18 cellular contexts compared by ENCODE assay signal in the genomic region with DNA sequence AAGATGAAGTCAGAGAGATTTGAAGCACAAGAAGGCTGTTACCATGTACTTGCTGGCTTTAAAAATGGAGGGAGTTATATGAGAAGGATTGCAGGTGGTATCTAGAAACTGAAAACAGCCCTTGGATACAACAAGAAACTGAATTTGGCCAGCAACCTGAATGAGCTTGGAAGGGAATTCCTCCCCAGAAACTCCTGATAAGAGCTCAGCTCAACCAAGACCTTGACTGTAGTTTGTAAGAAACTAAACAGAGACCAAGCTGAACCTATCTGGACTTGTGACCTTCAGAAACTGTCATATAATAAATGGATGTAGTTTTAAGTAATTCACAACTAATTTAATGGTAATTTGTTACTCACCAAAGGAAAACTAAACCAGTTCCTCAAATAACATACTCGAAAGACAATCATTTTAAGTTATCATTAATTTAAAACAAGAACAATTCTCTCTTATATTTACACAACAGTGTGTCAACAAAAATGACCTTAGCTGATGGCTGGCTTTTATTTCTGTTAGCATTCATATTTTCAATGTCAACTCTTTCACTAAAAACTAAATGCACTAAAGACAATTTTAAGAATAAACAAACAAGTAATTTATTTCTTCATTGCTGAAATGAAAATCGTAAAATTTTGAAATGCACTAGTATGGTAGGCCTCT.
DNase-seq lines count a peak whose midpoint lies in the region; ATAC-seq and TF ChIP-seq lines count a peak whose summit lies in the region.
"Had no signal": no experiment of that assay in that cellular context is flagged by ENCODE, and none has a peak within 500 bp of the region (broad histone marks: within the 10 kb centered on the region; RNA-seq: fewer than 3 reads in every experiment).

No MANE protein-coding gene starts in this region.

- H3K18ac ChIP-seq in mesendoderm (ENCODE audit: low read length) = no peak overlapping the region

- no peak overlapping the region for H2BK120ac ChIP-seq in mesendoderm (ENCODE audit: low read depth, low read length)

- ATAC-seq in HG02852 (IDR thresholded peaks at IDR 0.05; ENCODE audit: unreplicated experiment) = no peak
- no peak for ATAC-seq in GM21423 (IDR thresholded peaks at IDR 0.05; ENCODE audit: unreplicated experiment)
- ATAC-seq in GM21367 (IDR thresholded peaks at IDR 0.05; ENCODE audit: unreplicated experiment) = no peak
- ATAC-seq: GM12878, HCT116 had no signal

- H2AK5ac ChIP-seq in mesendoderm (ENCODE audit: low read length) = no peak overlapping the region

- no peaks in the 10 kb centered on the region for H3K4me1 ChIP-seq in hepatocyte (ENCODE audit: insufficient read depth)
- no peaks in the 10 kb centered on the region for H3K4me1 ChIP-seq in mesendoderm (ENCODE audit: control insufficient read depth, low read depth, low read length)

- no peak overlapping the region for H3K4ac ChIP-seq in mesendoderm (ENCODE audit: low read depth, low read length)

- peaks cover 5% of the 10 kb centered on the region; the same call in 1 of the 2 replicates for H3K9me3 ChIP-seq in SU-DHL-6 (ENCODE audit: insufficient read depth, low read length)
- H3K9me3 ChIP-seq in hepatocyte (ENCODE audit: low read depth) = no peaks in the 10 kb centered on the region

- no peak overlapping the region for H4K8ac ChIP-seq in mesendoderm (ENCODE audit: low read depth, low read length)

- WGBS in hepatocyte (ENCODE audit: low lambda C conversion rate, missing lambda C conversion rate) = 72% methylated on average over 2 of the region's 2 CpGs
- no CpG with 5 or more reads among the region's 2 CpGs for WGBS in mesendoderm (ENCODE audit: extremely low coverage, insufficient coverage, low lambda C conversion rate)

- TF ChIP-seq CTCF in SU-DHL-6 (IDR thresholded peaks at IDR 0.05; ENCODE audit: insufficient read depth, low read length, poor library complexity, severe bottlenecking) = no peak
- no peak for TF ChIP-seq CTCF in hepatocyte (IDR thresholded peaks at IDR 0.05; ENCODE audit: poor library complexity)

- H4K5ac ChIP-seq in mesendoderm (ENCODE audit: low read length) = no peak overlapping the region

- H3K4me3 ChIP-seq in SU-DHL-6 (ENCODE audit: insufficient read depth, low read length, poor library complexity, severe bottlenecking) = no peak overlapping the region
- no peak overlapping the region for H3K4me3 ChIP-seq in hepatocyte
- no peak overlapping the region for H3K4me3 ChIP-seq in mesendoderm (ENCODE audit: low read length)
- H3K4me3 ChIP-seq: GM12878 had no signal

- H2BK5ac ChIP-seq in mesendoderm (ENCODE audit: low read length) = no peak overlapping the region

- no peak overlapping the region for H2BK15ac ChIP-seq in mesendoderm (replicated peaks; ENCODE audit: low read depth)

- H3F3A ChIP-seq in SU-DHL-6 (ENCODE audit: insufficient read depth) = no peaks in the 10 kb centered on the region

- H3K27ac ChIP-seq in SU-DHL-6 (ENCODE audit: low read depth, low read length) (no peak overlapping the region), hepatocyte (peak overlapping the region; percentile 44), mesendoderm (ENCODE audit: low read depth, low read length) (no peak overlapping the region)

- H3K9me2 ChIP-seq in SU-DHL-6 (replicated peaks; ENCODE audit: insufficient read depth, low read length) (no peaks in the 10 kb centered on the region), hepatocyte (replicated peaks; ENCODE audit: insufficient read depth) (no peaks in the 10 kb centered on the region)

- H3K4me2 ChIP-seq in SU-DHL-6 (ENCODE audit: low read depth, low read length, poor library complexity, severe bottlenecking) (no peak overlapping the region), hepatocyte (no peak overlapping the region), mesendoderm (ENCODE audit: low read length) (no peak overlapping the region)

- H3K9ac ChIP-seq in SU-DHL-6 (ENCODE audit: low read length) (no peak overlapping the region), mesendoderm (ENCODE audit: low read length) (no peak overlapping the region)

- no peak overlapping the region for H3K23ac ChIP-seq in mesendoderm (ENCODE audit: low read length)

- peak overlapping the region; percentile 14 for H2AFZ ChIP-seq in SU-DHL-6 (ENCODE audit: low read depth, low read length, severe bottlenecking)
- no peak overlapping the region for H2AFZ ChIP-seq in hepatocyte

- H3K36me3 ChIP-seq in SU-DHL-6 (ENCODE audit: low read length) (no peaks in the 10 kb centered on the region; the same call in 1 of the 2 replicates), hepatocyte (replicated peaks; ENCODE audit: insufficient read depth, low read depth) (no peaks in the 10 kb centered on the region), mesendoderm (ENCODE audit: control insufficient read depth, insufficient read depth, low read length) (no peaks in the 10 kb centered on the region)

- DNase-seq in hepatocyte (ENCODE audit: low spot score) (no peak), mesendoderm (peak; percentile 1), H4 (ENCODE audit: low spot score) (no peak)
- DNase-seq: C1 segment of cervical spinal cord; Calu3; CD4-positive, alpha-beta memory T cell; COR-L47; DMS153; DMS79; EL; GDM1; H9 had no signal

- no peaks in the 10 kb centered on the region for H4K20me1 ChIP-seq in SU-DHL-6 (ENCODE audit: low read depth, low read length)
- H4K20me1 ChIP-seq in hepatocyte (ENCODE audit: insufficient read depth, poor library complexity, severe bottlenecking) = no peaks in the 10 kb centered on the region

- no peak overlapping the region for H3K56ac ChIP-seq in mesendoderm (ENCODE audit: low read length)

- H3K79me1 ChIP-seq in mesendoderm (ENCODE audit: low read length) = no peaks in the 10 kb centered on the region

- no peaks in the 10 kb centered on the region for H3K27me3 ChIP-seq in SU-DHL-6 (ENCODE audit: low read length)
- no peaks in the 10 kb centered on the region for H3K27me3 ChIP-seq in hepatocyte
- H3K27me3 ChIP-seq in mesendoderm (ENCODE audit: insufficient read depth, low read length, poor library complexity) = no peaks in the 10 kb centered on the region

- H3K79me2 ChIP-seq in SU-DHL-6 (ENCODE audit: insufficient read depth, low read length) = no peaks in the 10 kb centered on the region
- no peaks in the 10 kb centered on the region for H3K79me2 ChIP-seq in hepatocyte
- H3K79me2 ChIP-seq in mesendoderm (ENCODE audit: control insufficient read depth, insufficient read depth, low read length) = no peaks in the 10 kb centered on the region
